In the genomic region with DNA sequence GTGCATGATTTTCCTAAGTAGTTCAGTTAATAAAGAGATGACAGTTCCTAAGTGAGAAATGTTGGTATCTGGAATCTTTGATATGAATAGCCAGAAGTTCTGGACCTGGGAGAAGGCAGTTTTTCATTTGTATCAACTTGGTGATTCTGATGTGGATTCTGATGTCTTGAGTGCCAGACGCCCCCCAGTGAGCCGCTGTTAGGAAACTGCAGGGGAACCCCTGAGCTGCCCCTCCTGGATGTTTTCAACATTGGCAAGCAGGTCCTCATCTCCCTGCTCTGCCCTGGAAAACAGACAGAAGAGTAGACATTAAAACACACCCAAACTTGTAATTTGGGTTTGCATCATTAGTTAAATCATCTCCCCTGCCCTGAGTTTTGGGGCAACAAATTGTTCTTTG, we compare ENCODE assay signal across 15 cellular contexts. TPM values are rescaled to one million over a fixed set of nuclear protein-coding genes. Genes with fewer than 3 reads are reported as not detected.
DNase-seq lines count a peak whose midpoint lies in the region; ATAC-seq and TF ChIP-seq lines count a peak whose summit lies in the region.
"Had no signal": no experiment of that assay in that cellular context is flagged by ENCODE, and none has a peak within 500 bp of the region (broad histone marks: within the 10 kb centered on the region; RNA-seq: fewer than 3 reads in every experiment).

No MANE protein-coding gene starts in this region.

- no peaks in the 10 kb centered on the region for H3K27me3 Mint-ChIP-seq in activated CD8-positive, alpha-beta T cell treated with anti-CD3 and anti-CD28 coated beads for 36 hours
- H3K27me3 Mint-ChIP-seq in activated CD8-positive, alpha-beta T cell treated with anti-CD3 and anti-CD28 coated beads, Interleukin-2, amount 10 ng/mL, durations not matched to agents 7 days and 5 days (ENCODE audit: low read depth) = no peaks in the 10 kb centered on the region
- H3K27me3 Mint-ChIP-seq in type B pancreatic cell = no peaks in the 10 kb centered on the region
- H3K27me3 Mint-ChIP-seq: activated T-cell treated with anti-CD3 and anti-CD28 coated beads, Interleukin-2, amount 50 U/mL, for 24 hours; effector memory CD8-positive, alpha-beta T cell; naive B cell had no signal

- peak overlapping the region; percentile 94 for H3K18ac ChIP-seq in mesendoderm (ENCODE audit: low read length)

- H3K79me2 ChIP-seq in mesendoderm (ENCODE audit: control insufficient read depth, insufficient read depth, low read length) = peaks cover 26% of the 10 kb centered on the region

- H3K4me1 Mint-ChIP-seq in activated CD8-positive, alpha-beta T cell treated with anti-CD3 and anti-CD28 coated beads for 36 hours (ENCODE audit: low read depth) = peaks cover 24% of the 10 kb centered on the region
- H3K4me1 Mint-ChIP-seq in activated CD8-positive, alpha-beta T cell treated with anti-CD3 and anti-CD28 coated beads, Interleukin-2, amount 10 ng/mL, durations not matched to agents 7 days and 5 days (ENCODE audit: low read depth) = peaks cover 15% of the 10 kb centered on the region
- H3K4me1 Mint-ChIP-seq in type B pancreatic cell (ENCODE audit: unreplicated experiment) = peaks cover 33% of the 10 kb centered on the region

- peaks cover 0 to 1% of the 10 kb centered on the region in 2 donors for H3K4me1 ChIP-seq in esophagus (ENCODE audit: control insufficient read depth in 2 of 2, insufficient read depth in 2 of 2, low read length in 1 of 2)
- H3K4me1 ChIP-seq in mesendoderm (ENCODE audit: control insufficient read depth, low read depth, low read length) = peaks cover 18% of the 10 kb centered on the region

- DNase-seq in activated CD8-positive, alpha-beta T cell treated with anti-CD3 and anti-CD28 coated beads for 36 hours = no peak
- DNase-seq in activated CD8-positive, alpha-beta T cell treated with anti-CD3 and anti-CD28 coated beads, Interleukin-2, amount 10 ng/mL, durations not matched to agents 7 days and 5 days = no peak
- DNase-seq in mesendoderm = peak; percentile 97
- no peak for DNase-seq in type B pancreatic cell (ENCODE audit: extremely low spot score, unreplicated experiment)
- no peak for DNase-seq in stimulated activated naive CD4-positive, alpha-beta T cell (lab: John Stamatoyannopoulos, UW)
- DNase-seq: activated T-cell treated with anti-CD3 and anti-CD28 coated beads, Interleukin-2, amount 50 U/mL, for 24 hours; effector memory CD8-positive, alpha-beta T cell; naive B cell; NCI-H1694 had no signal

- no peak overlapping the region for H4K8ac ChIP-seq in mesendoderm (ENCODE audit: low read depth, low read length)

- H4K5ac ChIP-seq in mesendoderm (ENCODE audit: low read length) = no peak overlapping the region

- H2BK120ac ChIP-seq in mesendoderm (ENCODE audit: low read depth, low read length) = peak overlapping the region; percentile 86

- H3K4ac ChIP-seq in mesendoderm (ENCODE audit: low read depth, low read length) = no peak overlapping the region

- no peak for TF ChIP-seq CTCF in activated CD8-positive, alpha-beta T cell treated with anti-CD3 and anti-CD28 coated beads for 36 hours (IDR thresholded peaks at IDR 0.05)
- TF ChIP-seq CTCF in type B pancreatic cell (conservative IDR thresholded peaks at IDR 0.05) = no peak

- WGBS in esophagus, 2 donors = 65 to 82% methylated on average over 2 of the region's 2 CpGs
- WGBS in mesendoderm (ENCODE audit: extremely low coverage, insufficient coverage, low lambda C conversion rate) = no CpG with 5 or more reads among the region's 2 CpGs

- CTCF ChIA-PET in activated CD8-positive, alpha-beta T cell treated with anti-CD3 and anti-CD28 coated beads for 36 hours (lab: Charles Lee) = no interaction called here
- CTCF ChIA-PET in activated CD8-positive, alpha-beta T cell treated with anti-CD3 and anti-CD28 coated beads, Interleukin-2, amount 10 ng/mL, durations not matched to agents 7 days and 5 days (lab: Charles Lee) = no interaction called here

- H3K4me3 ChIP-seq in esophagus (ENCODE audit: low read depth in 1 of 2, low read length in 2 of 2) (no peak overlapping the region), mesendoderm (ENCODE audit: low read length) (no peak overlapping the region)
- H3K4me3 ChIP-seq: BLaER1 treated with 17β-estradiol and CSF1 and Interleukin-3, amounts not matched to agents 10 nM and 100 nM had no signal

- H3K4me2 ChIP-seq in mesendoderm (ENCODE audit: low read length) = no peak overlapping the region
- H3K4me2 ChIP-seq: BLaER1 treated with 17β-estradiol and CSF1 and Interleukin-3, amounts not matched to agents 10 nM and 100 nM had no signal

- H3K27me3 ChIP-seq in esophagus (ENCODE audit: control insufficient read depth in 1 of 2, insufficient read depth in 2 of 2, low read length in 2 of 2) (no peaks in the 10 kb centered on the region), mesendoderm (ENCODE audit: insufficient read depth, low read length, poor library complexity) (no peaks in the 10 kb centered on the region)
- H3K27me3 ChIP-seq: BLaER1 treated with 17β-estradiol and CSF1 and Interleukin-3, amounts not matched to agents 10 nM and 100 nM had no signal

- no peaks in the 10 kb centered on the region for H3K9me3 ChIP-seq in esophagus (ENCODE audit: control insufficient read depth in 2 of 2, insufficient read depth in 1 of 2, low read depth in 1 of 2, low read length in 1 of 2)

- H3K27ac ChIP-seq in esophagus (ENCODE audit: low read depth in 2 of 2, low read length in 1 of 2) (peak overlapping the region; percentile 10 to 70), mesendoderm (ENCODE audit: low read depth, low read length) (peak overlapping the region; percentile 98)
- H3K27ac ChIP-seq: 22Rv1; BLaER1 treated with 17β-estradiol and CSF1 and Interleukin-3, amounts not matched to agents 10 nM and 100 nM had no signal

- H3K56ac ChIP-seq in mesendoderm (ENCODE audit: low read length) = peak overlapping the region; percentile 75

- POLR2A ChIA-PET in activated CD8-positive, alpha-beta T cell treated with anti-CD3 and anti-CD28 coated beads for 36 hours (lab: Charles Lee) = no interaction called here
- POLR2A ChIA-PET in activated CD8-positive, alpha-beta T cell treated with anti-CD3 and anti-CD28 coated beads, Interleukin-2, amount 10 ng/mL, durations not matched to agents 7 days and 5 days (lab: Charles Lee) = no interaction called here

- H3K79me1 ChIP-seq in mesendoderm (ENCODE audit: low read length) = peaks cover 11% of the 10 kb centered on the region

- no peak overlapping the region for H2AK5ac ChIP-seq in mesendoderm (ENCODE audit: low read length)

- H3K36me3 ChIP-seq in esophagus (ENCODE audit: control insufficient read depth in 2 of 2, insufficient read depth in 2 of 2, low read length in 1 of 2) (peaks cover 25 to 32% of the 10 kb centered on the region in 2 donors), mesendoderm (ENCODE audit: control insufficient read depth, insufficient read depth, low read length) (peaks cover 19% of the 10 kb centered on the region)

- H3K23ac ChIP-seq in mesendoderm (ENCODE audit: low read length) = no peak overlapping the region

- peaks cover 85% of the 10 kb centered on the region for H3K36me3 Mint-ChIP-seq in activated CD8-positive, alpha-beta T cell treated with anti-CD3 and anti-CD28 coated beads for 36 hours (ENCODE audit: low read depth)
- H3K36me3 Mint-ChIP-seq in activated CD8-positive, alpha-beta T cell treated with anti-CD3 and anti-CD28 coated beads, Interleukin-2, amount 10 ng/mL, durations not matched to agents 7 days and 5 days (ENCODE audit: low read depth) = peaks cover 73% of the 10 kb centered on the region
- peaks cover 64% of the 10 kb centered on the region for H3K36me3 Mint-ChIP-seq in type B pancreatic cell

- no peak overlapping the region for H3K4me3 Mint-ChIP-seq in activated CD8-positive, alpha-beta T cell treated with anti-CD3 and anti-CD28 coated beads for 36 hours
- no peak overlapping the region for H3K4me3 Mint-ChIP-seq in activated CD8-positive, alpha-beta T cell treated with anti-CD3 and anti-CD28 coated beads, Interleukin-2, amount 10 ng/mL, durations not matched to agents 7 days and 5 days
- H3K4me3 Mint-ChIP-seq in type B pancreatic cell = no peak overlapping the region
- H3K4me3 Mint-ChIP-seq: activated T-cell treated with anti-CD3 and anti-CD28 coated beads, Interleukin-2, amount 50 U/mL, for 24 hours; effector memory CD8-positive, alpha-beta T cell; naive B cell had no signal

- peak overlapping the region; percentile 94 for H2BK5ac ChIP-seq in mesendoderm (ENCODE audit: low read length)

- no peaks in the 10 kb centered on the region for H3K9me3 Mint-ChIP-seq in activated CD8-positive, alpha-beta T cell treated with anti-CD3 and anti-CD28 coated beads for 36 hours
- H3K9me3 Mint-ChIP-seq in activated CD8-positive, alpha-beta T cell treated with anti-CD3 and anti-CD28 coated beads, Interleukin-2, amount 10 ng/mL, durations not matched to agents 7 days and 5 days (ENCODE audit: insufficient read depth) = no peaks in the 10 kb centered on the region
- H3K9me3 Mint-ChIP-seq in type B pancreatic cell = no peaks in the 10 kb centered on the region
- H3K9me3 Mint-ChIP-seq: activated naive CD4-positive, alpha-beta T cell treated with anti-CD3 and anti-CD28 coated beads, Interleukin-2, amount 50 U/mL, for 72 hours; activated T-cell treated with anti-CD3 and anti-CD28 coated beads, Interleukin-2, amount 50 U/mL, for 24 hours; effector memory CD8-positive, alpha-beta T cell had no signal

- H3K9ac ChIP-seq in mesendoderm (ENCODE audit: low read length) = no peak overlapping the region
- H3K9ac ChIP-seq: BLaER1 treated with 17β-estradiol and CSF1 and Interleukin-3, amounts not matched to agents 10 nM and 100 nM had no signal

- H3K27ac Mint-ChIP-seq in activated CD8-positive, alpha-beta T cell treated with anti-CD3 and anti-CD28 coated beads for 36 hours = peak overlapping the region; percentile 25
- no peak overlapping the region for H3K27ac Mint-ChIP-seq in activated CD8-positive, alpha-beta T cell treated with anti-CD3 and anti-CD28 coated beads, Interleukin-2, amount 10 ng/mL, durations not matched to agents 7 days and 5 days
- peak overlapping the region; percentile 19 for H3K27ac Mint-ChIP-seq in type B pancreatic cell
- H3K27ac Mint-ChIP-seq: activated naive CD4-positive, alpha-beta T cell treated with anti-CD3 and anti-CD28 coated beads, Interleukin-2, amount 50 U/mL, for 72 hours; activated T-cell treated with anti-CD3 and anti-CD28 coated beads, Interleukin-2, amount 50 U/mL, for 24 hours; effector memory CD8-positive, alpha-beta T cell had no signal

- H2BK15ac ChIP-seq in mesendoderm (replicated peaks; ENCODE audit: low read depth) = no peak overlapping the region

- ATAC-seq in activated CD8-positive, alpha-beta T cell treated with anti-CD3 and anti-CD28 coated beads for 36 hours = no peak
- ATAC-seq in activated CD8-positive, alpha-beta T cell treated with anti-CD3 and anti-CD28 coated beads, Interleukin-2, amount 10 ng/mL, durations not matched to agents 7 days and 5 days = no peak
- ATAC-seq in HG03354 (IDR thresholded peaks at IDR 0.05; ENCODE audit: poor library complexity, severe bottlenecking, unreplicated experiment) = no peak
- no peak for ATAC-seq in GM19328 (IDR thresholded peaks at IDR 0.05; ENCODE audit: unreplicated experiment)
- ATAC-seq: activated naive CD4-positive, alpha-beta T cell treated with anti-CD3 and anti-CD28 coated beads, Interleukin-2, amount 50 U/mL, for 72 hours; effector memory CD8-positive, alpha-beta T cell had no signal

- intact Hi-C loops in activated CD8-positive, alpha-beta T cell treated with anti-CD3 and anti-CD28 coated beads for 36 hours (cut with micrococcal nuclease) = no loop called here

RNA-seq across cellular contexts. Expression of a gene that starts 7.4 kb away (rescaled TPM):
- 10 to 100 TPM; 28.1 to 29.7 TPM for total RNA-seq in activated CD8-positive, alpha-beta T cell treated with anti-CD3 and anti-CD28 coated beads for 36 hours
- total RNA-seq in activated CD8-positive, alpha-beta T cell treated with anti-CD3 and anti-CD28 coated beads, Interleukin-2, amount 10 ng/mL, durations not matched to agents 7 days and 5 days = 10 to 100 TPM; 17.0 to 20.1 TPM
- 10 to 100 TPM; 33.6 to 53.3 TPM for polyA plus RNA-seq in esophagus
- 54.1 TPM for polyA plus RNA-seq in mesendoderm (2013, experiment 1 of 2)
- 53.4 TPM for polyA plus RNA-seq in mesendoderm (2013, experiment 2 of 2)
- total RNA-seq in type B pancreatic cell (ENCODE audit: low replicate concordance) = 42.2 and 46.8 TPM in 2 replicates
